In the genomic region with DNA sequence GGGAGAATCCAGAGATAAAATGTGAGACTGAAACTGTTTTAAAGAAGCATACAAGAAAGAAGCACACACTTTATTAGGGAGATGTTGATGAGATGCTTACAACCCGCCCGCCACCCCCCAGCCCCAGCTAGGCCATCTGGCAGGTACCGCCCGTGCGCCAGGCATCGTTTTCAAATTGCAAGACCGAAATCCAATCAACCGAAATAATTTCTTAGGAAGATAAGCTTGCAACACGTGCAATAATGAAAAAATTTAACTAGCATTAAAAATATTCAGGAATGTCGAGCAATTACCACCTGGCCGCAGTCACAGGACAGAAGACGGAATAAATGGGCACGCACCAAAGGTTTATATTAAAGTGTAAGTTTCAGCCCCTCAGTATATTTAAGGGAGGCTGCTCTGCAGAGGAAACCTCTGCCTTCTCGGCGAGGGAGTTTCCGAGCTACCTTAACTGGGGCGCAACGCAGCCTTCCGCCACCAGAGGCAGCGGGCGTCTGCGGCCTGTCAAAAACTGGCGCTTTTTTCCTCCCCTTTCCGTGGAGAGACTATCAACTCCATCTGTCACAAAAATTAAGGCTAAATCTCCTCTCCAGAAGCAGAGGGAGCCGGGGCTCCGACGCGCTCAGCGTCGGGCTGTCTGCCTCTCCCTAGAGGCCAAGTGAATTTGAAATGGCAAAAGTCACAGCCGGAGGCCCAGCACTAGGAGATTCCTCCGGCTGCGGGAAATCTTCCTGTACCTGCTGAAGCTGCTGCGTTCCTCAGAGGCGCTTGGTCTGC, we compare ENCODE assay signal across 1 cellular context.
A peak's percentile ranks its signal among the peaks of the same experiment; 100 is the strongest.
TF ChIP-seq lines count a peak whose summit lies in the region.

No MANE protein-coding gene starts in this region.

TF ChIP-seq in K562, 482 proteins besides CTCF, POLR2A, EP300 and RAD21:
- TF ChIP-seq CBX5 (IDR thresholded peaks at IDR 0.05; ENCODE audit: borderline replicate concordance, low read depth) = no peak
- TF ChIP-seq ARID1B (IDR thresholded peaks at IDR 0.05) = no peak
- TF ChIP-seq ZNF445 (CRISPR knock-in tag; IDR thresholded peaks at IDR 0.05; ENCODE audit: low read depth) = no peak
- peak in 1 of 2 experiments; percentile 10 for TF ChIP-seq E2F6 (IDR thresholded peaks at IDR 0.05; ENCODE audit: borderline replicate concordance in 1 of 2, extremely low read depth in 1 of 2, insufficient read depth in 1 of 2, insufficient read length in 1 of 2, low read depth in 1 of 2, low read length in 1 of 2, poor library complexity in 1 of 2, severe bottlenecking in 1 of 2)
- TF ChIP-seq DDX20 (tag; IDR thresholded peaks at IDR 0.05; ENCODE audit: low read depth) = no peak
- TF ChIP-seq SMARCA4 (IDR thresholded peaks at IDR 0.05) = no peak
- TF ChIP-seq ZBTB33 (CRISPR knock-in tag; IDR thresholded peaks at IDR 0.05) = no peak
- no peak for TF ChIP-seq RERE (CRISPR knock-in tag; IDR thresholded peaks at IDR 0.05; ENCODE audit: borderline replicate concordance)
- TF ChIP-seq CHD2 (IDR thresholded peaks at IDR 0.05; ENCODE audit: low read depth, low read length) = no peak
- no peak for TF ChIP-seq HDAC1 (IDR thresholded peaks at IDR 0.05)
- TF ChIP-seq HNRNPL (IDR thresholded peaks at IDR 0.05; ENCODE audit: low read depth, low read length) = no peak
- no peak for TF ChIP-seq HNRNPLL (IDR thresholded peaks at IDR 0.05; ENCODE audit: low read depth, low read length, poor library complexity, severe bottlenecking)
- TF ChIP-seq MED1 (CRISPR knock-in tag; IDR thresholded peaks at IDR 0.05; ENCODE audit: borderline replicate concordance) = no peak
- TF ChIP-seq, protein P1, sequence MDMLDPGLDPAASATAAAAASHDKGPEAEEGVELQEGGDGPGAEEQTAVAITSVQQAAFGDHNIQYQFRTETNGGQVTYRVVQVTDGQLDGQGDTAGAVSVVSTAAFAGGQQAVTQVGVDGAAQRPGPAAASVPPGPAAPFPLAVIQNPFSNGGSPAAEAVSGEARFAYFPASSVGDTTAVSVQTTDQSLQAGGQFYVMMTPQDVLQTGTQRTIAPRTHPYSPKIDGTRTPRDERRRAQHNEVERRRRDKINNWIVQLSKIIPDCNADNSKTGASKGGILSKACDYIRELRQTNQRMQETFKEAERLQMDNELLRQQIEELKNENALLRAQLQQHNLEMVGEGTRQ (CRISPR knock-in tag; IDR thresholded peaks at IDR 0.05) = no peak
- no peak for TF ChIP-seq GTF2A2 (tag; IDR thresholded peaks at IDR 0.05)
- TF ChIP-seq CXXC5 (CRISPR knock-in tag; IDR thresholded peaks at IDR 0.05) = 0 out of 2 replicates have a peak, but pooled peaks have one; percentile 22
- TF ChIP-seq NR2F6 (CRISPR knock-in tag; IDR thresholded peaks at IDR 0.05) = no peak
- no peak for TF ChIP-seq PTBP1 (IDR thresholded peaks at IDR 0.05; ENCODE audit: low read depth, low read length)
- no peak for TF ChIP-seq TSC22D4 (tag; IDR thresholded peaks at IDR 0.05)
- no peak for TF ChIP-seq NRF1 (conservative IDR thresholded peaks at IDR 0.05 in 1 of 2, IDR thresholded peaks at IDR 0.05 in 1 of 2)
- peak; percentile 17; the same call in 1 of the 2 replicates for TF ChIP-seq CREM (IDR thresholded peaks at IDR 0.05; ENCODE audit: low read depth)
- no peak for TF ChIP-seq RHOXF2B (CRISPR knock-in tag; conservative IDR thresholded peaks at IDR 0.05)
- TF ChIP-seq, protein P2, sequence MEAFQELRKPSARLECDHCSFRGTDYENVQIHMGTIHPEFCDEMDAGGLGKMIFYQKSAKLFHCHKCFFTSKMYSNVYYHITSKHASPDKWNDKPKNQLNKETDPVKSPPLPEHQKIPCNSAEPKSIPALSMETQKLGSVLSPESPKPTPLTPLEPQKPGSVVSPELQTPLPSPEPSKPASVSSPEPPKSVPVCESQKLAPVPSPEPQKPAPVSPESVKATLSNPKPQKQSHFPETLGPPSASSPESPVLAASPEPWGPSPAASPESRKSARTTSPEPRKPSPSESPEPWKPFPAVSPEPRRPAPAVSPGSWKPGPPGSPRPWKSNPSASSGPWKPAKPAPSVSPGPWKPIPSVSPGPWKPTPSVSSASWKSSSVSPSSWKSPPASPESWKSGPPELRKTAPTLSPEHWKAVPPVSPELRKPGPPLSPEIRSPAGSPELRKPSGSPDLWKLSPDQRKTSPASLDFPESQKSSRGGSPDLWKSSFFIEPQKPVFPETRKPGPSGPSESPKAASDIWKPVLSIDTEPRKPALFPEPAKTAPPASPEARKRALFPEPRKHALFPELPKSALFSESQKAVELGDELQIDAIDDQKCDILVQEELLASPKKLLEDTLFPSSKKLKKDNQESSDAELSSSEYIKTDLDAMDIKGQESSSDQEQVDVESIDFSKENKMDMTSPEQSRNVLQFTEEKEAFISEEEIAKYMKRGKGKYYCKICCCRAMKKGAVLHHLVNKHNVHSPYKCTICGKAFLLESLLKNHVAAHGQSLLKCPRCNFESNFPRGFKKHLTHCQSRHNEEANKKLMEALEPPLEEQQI (IDR thresholded peaks at IDR 0.05) = no peak
- no peak for TF ChIP-seq HNRNPH1 (optimal IDR thresholded peaks at IDR 0.05; ENCODE audit: low read depth, low read length)
- peak; percentile 28 for TF ChIP-seq CTCFL (IDR thresholded peaks at IDR 0.05; ENCODE audit: borderline replicate concordance, insufficient read depth, low read depth, low read length, poor library complexity, severe bottlenecking)
